Comparison of ENCODE assay signal across 16 cellular contexts in the genomic region with DNA sequence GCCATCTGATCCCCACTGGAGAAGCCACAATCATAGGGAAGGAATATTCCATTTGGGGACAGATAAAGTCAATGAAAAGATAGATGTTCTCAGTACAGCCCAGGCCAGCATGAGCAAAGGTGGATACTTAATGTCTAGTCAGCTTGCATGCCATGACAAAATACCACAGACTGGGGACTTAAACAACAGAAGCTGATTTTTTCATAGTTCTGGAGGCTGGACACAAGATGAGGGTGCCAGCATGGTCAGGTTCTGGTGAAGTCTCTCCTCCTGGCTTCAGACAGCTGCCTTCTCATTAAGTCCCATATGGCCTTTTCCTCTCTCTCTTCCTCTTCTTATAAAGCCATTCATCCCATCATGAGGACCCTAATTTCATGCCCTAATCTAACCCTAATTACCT.
"Had no signal": no experiment of that assay in that cellular context is flagged by ENCODE, and none has a peak within 500 bp of the region (broad histone marks: within the 10 kb centered on the region; RNA-seq: fewer than 3 reads in every experiment).

No MANE protein-coding gene starts in this region.

- H3K4me3 ChIP-seq: MG63 had no signal

- H3K36me3 ChIP-seq: MG63 had no signal

- H3K27me3 ChIP-seq: MG63 had no signal

- H3K4me2 ChIP-seq: SK-N-SH had no signal

- H3K9ac ChIP-seq: SK-N-SH had no signal

- H3K9me3 ChIP-seq: MG63, SK-N-SH had no signal

- DNase-seq: KBM-7, NCI-H1092, NCI-H1105 treated with DMSO at 0.1 percent for 48 hours, NCI-H1417 treated with DMSO at 0.1 percent for 48 hours, NCI-H146, NCI-H1694 treated with DMSO at 0.1 percent for 48 hours, NCI-H1930, NCI-H2081, NCI-H2107, NCI-H2227 treated with DMSO at 0.1 percent for 48 hours, NCI-H526, Right ventricle myocardium superior, RPMI8226, SK-N-SH, SW 1271 had no signal
